ENCODE assay signal across 24 cellular contexts in the genomic region with DNA sequence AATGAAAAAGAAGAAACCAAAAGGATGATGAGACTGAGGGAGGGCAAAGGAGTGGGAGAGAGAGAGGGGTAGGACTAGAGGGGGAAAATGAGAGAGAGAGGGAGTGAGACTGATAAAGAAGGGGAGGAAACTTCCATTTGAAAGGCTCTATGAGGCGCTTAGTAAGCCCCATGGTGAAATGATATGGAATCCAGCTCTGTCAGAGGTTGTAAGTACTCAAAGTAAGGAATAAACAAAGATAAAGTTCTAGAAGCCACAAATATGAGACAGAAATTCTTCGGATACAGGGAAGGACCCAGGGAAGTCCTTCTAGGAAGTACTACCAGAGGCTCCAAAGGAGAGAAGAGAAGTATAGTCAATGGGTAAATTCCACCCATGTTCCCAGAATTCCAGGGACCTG.
"Had no signal": no experiment of that assay in that cellular context is flagged by ENCODE, and none has a peak within 500 bp of the region (broad histone marks: within the 10 kb centered on the region; RNA-seq: fewer than 3 reads in every experiment).

No MANE protein-coding gene starts in this region.

- H3K9me3 ChIP-seq: gastroesophageal sphincter, mucosa of descending colon, neutrophil, suprapubic skin, thyroid gland, upper lobe of left lung, vagina had no signal

- H3K27ac Mint-ChIP-seq: endodermal cell; immature natural killer cell; naive thymus-derived CD8-positive, alpha-beta T cell; stimulated activated effector memory CD8-positive, alpha-beta T cell treated with anti-CD3 and anti-CD28 coated beads, Interleukin-12 subunit alpha, Interleukin-12 subunit beta, amount 100 ng/mL, for 72 hours had no signal

- H3K36me3 Mint-ChIP-seq: immature natural killer cell; naive thymus-derived CD8-positive, alpha-beta T cell; stimulated activated effector memory CD8-positive, alpha-beta T cell treated with anti-CD3 and anti-CD28 coated beads, Interleukin-12 subunit alpha, Interleukin-12 subunit beta, amount 100 ng/mL, for 72 hours had no signal

- H3K4me1 Mint-ChIP-seq: immature natural killer cell; naive thymus-derived CD8-positive, alpha-beta T cell; stimulated activated effector memory CD8-positive, alpha-beta T cell treated with anti-CD3 and anti-CD28 coated beads, Interleukin-12 subunit alpha, Interleukin-12 subunit beta, amount 100 ng/mL, for 72 hours had no signal

- DNase-seq: effector CD4-positive, alpha-beta T cell; endodermal cell; erythroblast; foreskin fibroblast; glutamatergic neuron; immature natural killer cell; kidney; left colon; left ventricle myocardium superior; mucosa of descending colon; naive thymus-derived CD8-positive, alpha-beta T cell; posterior cingulate gyrus; stimulated activated CD4-positive, alpha-beta T cell treated with anti-CD3 and anti-CD28 coated beads, Interleukin-4, amount 100 ng/mL, for 1 hour; stimulated activated CD8-positive, alpha-beta memory T cell treated with anti-CD3 and anti-CD28 coated beads, Interleukin-4, amount 100 ng/mL, for 48 hours; stimulated activated naive CD8-positive, alpha-beta T cell treated with anti-CD3 and anti-CD28 coated beads, Interleukin-15, Interleukin-2, amounts not matched to agents 100 U/mL and 50 U/mL, for 24 hours; thyroid gland; upper lobe of left lung had no signal

- H3K4me3 Mint-ChIP-seq: endodermal cell; immature natural killer cell; naive thymus-derived CD8-positive, alpha-beta T cell; stimulated activated effector memory CD8-positive, alpha-beta T cell treated with anti-CD3 and anti-CD28 coated beads, Interleukin-12 subunit alpha, Interleukin-12 subunit beta, amount 100 ng/mL, for 72 hours had no signal

- H3K27ac ChIP-seq: coronary artery, gastroesophageal sphincter, neutrophil, suprapubic skin, thyroid gland, upper lobe of left lung, vagina had no signal

- ATAC-seq: gastroesophageal sphincter; left colon; left ventricle myocardium superior; mucosa of descending colon; naive thymus-derived CD8-positive, alpha-beta T cell; stimulated activated effector memory CD8-positive, alpha-beta T cell treated with anti-CD3 and anti-CD28 coated beads, Interleukin-12 subunit alpha, Interleukin-12 subunit beta, amount 100 ng/mL, for 72 hours; stimulated activated naive CD8-positive, alpha-beta T cell treated with anti-CD3 and anti-CD28 coated beads, Interleukin-15, Interleukin-2, amounts not matched to agents 100 U/mL and 50 U/mL, for 24 hours had no signal

- H3K9me3 Mint-ChIP-seq: endodermal cell; immature natural killer cell; naive thymus-derived CD8-positive, alpha-beta T cell; stimulated activated effector memory CD8-positive, alpha-beta T cell treated with anti-CD3 and anti-CD28 coated beads, Interleukin-12 subunit alpha, Interleukin-12 subunit beta, amount 100 ng/mL, for 72 hours had no signal

- H3K27me3 ChIP-seq: gastroesophageal sphincter, suprapubic skin, thyroid gland, upper lobe of left lung, vagina had no signal

- H3K36me3 ChIP-seq: gastroesophageal sphincter, neutrophil, suprapubic skin, thyroid gland, upper lobe of left lung, vagina had no signal

- H3K4me1 ChIP-seq: suprapubic skin, thyroid gland, vagina had no signal

- H3K4me3 ChIP-seq: coronary artery, gastroesophageal sphincter, lung, mucosa of descending colon, suprapubic skin, thyroid gland, upper lobe of left lung, vagina had no signal
